33 cellular contexts compared by ENCODE assay signal in the genomic region with DNA sequence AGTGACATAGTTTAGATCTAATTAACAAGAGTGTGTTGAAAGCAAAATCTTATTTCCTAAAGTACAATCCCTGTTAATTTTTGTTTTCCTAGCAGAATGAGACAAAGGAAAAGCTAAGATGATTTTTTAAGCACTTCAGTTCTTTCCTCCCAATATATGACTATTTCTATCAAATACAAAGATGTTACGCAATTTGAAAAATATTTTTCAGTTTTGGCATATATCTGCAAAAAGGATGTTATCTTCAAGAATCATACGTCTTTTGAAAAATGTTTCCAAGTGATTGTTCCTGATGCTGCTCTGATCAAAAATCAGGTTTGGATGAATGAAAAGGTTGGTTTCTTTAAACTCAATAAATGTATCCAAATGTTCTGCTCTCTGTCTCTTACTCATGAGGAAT.
DNase-seq lines count a peak whose midpoint lies in the region; ATAC-seq, FAIRE-seq and TF ChIP-seq lines count a peak whose summit lies in the region.
"Had no signal": no experiment of that assay in that cellular context is flagged by ENCODE, and none has a peak within 500 bp of the region (broad histone marks: within the 10 kb centered on the region; RNA-seq: fewer than 3 reads in every experiment).

No MANE protein-coding gene starts in this region.

- dilution Hi-C loops in IMR-90 (cut with HindIII; ENCODE audit: low sequenced_read_pairs, unreplicated experiment): no loop called here

- CTCF ChIA-PET in HepG2 (lab: Yijun Ruan, JAX; ENCODE audit: low intra/inter-chr PET ratio, low total read pairs) (no interaction called here), IMR-90 (lab: Yijun Ruan, JAX) (no interaction called here), H1 (lab: Charles Lee; ENCODE audit: partially characterized antibody) (interaction anchor here (1.0 kb wide), 2 partner anchors 11 to 177 kb away, joined by 3 read pairs; no protein-coding TSS in a partner anchor)

- H3K27ac ChIP-seq in HepG2 (ENCODE audit: extremely low read length, insufficient read depth, low read length): no peak overlapping the region
- H3K27ac ChIP-seq in right lobe of liver: no peak overlapping the region
- H3K27ac ChIP-seq in IMR-90 (ENCODE audit: insufficient read depth, low read length): no peak overlapping the region
- no peak overlapping the region for H3K27ac ChIP-seq in H1 (ENCODE audit: low read depth, low read length)
- no peak overlapping the region for H3K27ac ChIP-seq in left lung
- H3K27ac ChIP-seq: 22Rv1; A549; BLaER1; BLaER1 treated with 17β-estradiol and CSF1 and Interleukin-3, amounts not matched to agents 10 nM and 100 nM; C4-2B had no signal

- H3K9me3 ChIP-seq in HepG2 (ENCODE audit: low read length) (peaks cover 93% of the 10 kb centered on the region), right lobe of liver (no peaks in the 10 kb centered on the region), IMR-90 (ENCODE audit: control insufficient read depth, insufficient read depth, low read length) (0 out of 2 replicates have a peak, but pooled peaks cover 2% of the 10 kb centered on the region), H1 (ENCODE audit: insufficient read depth in 2 of 2, low read depth in 1 of 2, low read length in 1 of 2) (no peaks in the 10 kb centered on the region), left lung (no peaks in the 10 kb centered on the region)
- H3K9me3 ChIP-seq: A549; BE2C; BLaER1; BLaER1 treated with 17β-estradiol and CSF1 and Interleukin-3, amounts not matched to agents 10 nM and 100 nM; Caco-2 had no signal

- TF ChIP-seq POLR2A in HepG2 (IDR thresholded peaks at IDR 0.05; ENCODE audit: insufficient read depth in 1 of 2, low read depth in 2 of 2, low read length in 2 of 2): no peak
- TF ChIP-seq POLR2A in right lobe of liver (IDR thresholded peaks at IDR 0.05): no peak
- TF ChIP-seq POLR2A in IMR-90 (IDR thresholded peaks at IDR 0.05; ENCODE audit: low read depth, low read length): no peak
- TF ChIP-seq POLR2A in H1 (IDR thresholded peaks at IDR 0.05; ENCODE audit: control extremely low read depth in 1 of 2, low read depth in 2 of 2, low read length in 2 of 2): no peak

- H2BK20ac ChIP-seq in IMR-90 (ENCODE audit: low read depth, low read length) (no peak overlapping the region), H1 (ENCODE audit: low read length) (no peak overlapping the region)

- H3K9me1 ChIP-seq in IMR-90 (ENCODE audit: insufficient read depth, low read length): no peaks in the 10 kb centered on the region

- no peak overlapping the region for H2AK9ac ChIP-seq in IMR-90 (replicated peaks; ENCODE audit: low read depth, low read length, poor library complexity)

- H3K4me1 ChIP-seq in HepG2 (ENCODE audit: insufficient read depth, low read length): no peaks in the 10 kb centered on the region
- no peaks in the 10 kb centered on the region for H3K4me1 ChIP-seq in right lobe of liver
- H3K4me1 ChIP-seq in IMR-90 (ENCODE audit: control insufficient read depth, insufficient read depth, low read length): no peaks in the 10 kb centered on the region
- H3K4me1 ChIP-seq in H1 (replicated peaks in 1 of 4; ENCODE audit: control insufficient read depth in 3 of 4, insufficient read depth in 4 of 4, low read length in 3 of 4): no peaks in the 10 kb centered on the region
- H3K4me1 ChIP-seq in left lung: no peaks in the 10 kb centered on the region
- H3K4me1 ChIP-seq: BE2C; BLaER1; BLaER1 treated with 17β-estradiol and CSF1 and Interleukin-3, amounts not matched to agents 10 nM and 100 nM; Caco-2 had no signal

- H3K4me3 ChIP-seq in HepG2 (replicated peaks in 1 of 3; ENCODE audit: insufficient read depth in 1 of 3, low read depth in 2 of 3, low read length in 3 of 3) (no peak overlapping the region), right lobe of liver (no peak overlapping the region), IMR-90 (ENCODE audit: insufficient read depth, low read depth, low read length) (no peak overlapping the region), H1 (ENCODE audit: extremely low read depth in 1 of 4, insufficient read depth in 2 of 4, low read depth in 3 of 4, low read length in 4 of 4) (no peak overlapping the region), left lung (no peak overlapping the region)
- H3K4me3 ChIP-seq: A549; BLaER1; BLaER1 treated with 17β-estradiol and CSF1 and Interleukin-3, amounts not matched to agents 10 nM and 100 nM had no signal

- no peaks in the 10 kb centered on the region for H3K23me2 ChIP-seq in H1 (ENCODE audit: low read depth, low read length)

- no peak overlapping the region for H4K5ac ChIP-seq in IMR-90 (ENCODE audit: low read depth, low read length)
- no peak overlapping the region for H4K5ac ChIP-seq in H1 (ENCODE audit: insufficient read length, low read depth, low read length)

- H3K9ac ChIP-seq in HepG2 (ENCODE audit: insufficient read depth, low read depth, low read length) (no peak overlapping the region), IMR-90 (ENCODE audit: low read depth, low read length) (no peak overlapping the region), H1 (replicated peaks in 1 of 4; ENCODE audit: extremely low read depth in 1 of 4, low read depth in 3 of 4, low read length in 3 of 4) (no peak overlapping the region)
- H3K9ac ChIP-seq: BLaER1; BLaER1 treated with 17β-estradiol and CSF1 and Interleukin-3, amounts not matched to agents 10 nM and 100 nM had no signal

- no peak overlapping the region for H3K4me2 ChIP-seq in HepG2 (ENCODE audit: low read depth, low read length)
- no peak overlapping the region for H3K4me2 ChIP-seq in IMR-90 (ENCODE audit: low read depth, low read length)
- H3K4me2 ChIP-seq in H1 (ENCODE audit: insufficient read depth in 1 of 2, low read depth in 2 of 2, low read length in 2 of 2): no peak overlapping the region
- H3K4me2 ChIP-seq: A549; BLaER1; BLaER1 treated with 17β-estradiol and CSF1 and Interleukin-3, amounts not matched to agents 10 nM and 100 nM had no signal

- in situ Hi-C loops in HepG2 (cut with HindIII; ENCODE audit: extremely low pct_ligation_motif_present, low pct_unique_long_range_greater_than_20kb) (no loop called here), IMR-90 (cut with MboI; ENCODE audit: low sequenced_read_pairs) (no loop called here)

- no peak overlapping the region for H4K8ac ChIP-seq in IMR-90 (ENCODE audit: low read depth in 2 of 2, low read length in 2 of 2)
- no peak overlapping the region for H4K8ac ChIP-seq in H1 (ENCODE audit: extremely low read depth, insufficient read depth, low read length)

- H3K4ac ChIP-seq in IMR-90 (ENCODE audit: low read depth, low read length) (no peak overlapping the region), H1 (replicated peaks; ENCODE audit: insufficient read length, low read depth, low read length) (no peak overlapping the region)

- no peak for TF ChIP-seq CTCF in HepG2 (CRISPR knock-in tag; IDR thresholded peaks at IDR 0.05)
- TF ChIP-seq CTCF in right lobe of liver (IDR thresholded peaks at IDR 0.05): no peak
- TF ChIP-seq CTCF in IMR-90 (conservative IDR thresholded peaks at IDR 0.05; ENCODE audit: low read depth, low read length): no peak
- TF ChIP-seq CTCF in H1 (IDR thresholded peaks at IDR 0.05; ENCODE audit: control extremely low read depth in 1 of 3, insufficient read depth in 1 of 3, low read depth in 1 of 3, low read length in 3 of 3): no peak
- TF ChIP-seq CTCF in left lung (IDR thresholded peaks at IDR 0.05): no peak

- FAIRE-seq in HepG2 (lab: Jason Lieb, UNC): no peak
- FAIRE-seq in H1 (lab: Jason Lieb, UNC): no peak
- FAIRE-seq: A204.1, A549, D721Med had no signal

- WGBS in HepG2 (ENCODE audit: low lambda C conversion rate): 1% methylated on average over 2 of the region's 2 CpGs
- 59% methylated on average over 2 of the region's 2 CpGs for WGBS in right lobe of liver (ENCODE audit: insufficient coverage, low coverage, low lambda C conversion rate, missing lambda C conversion rate)
- WGBS in IMR-90 (ENCODE audit: extremely low coverage in 2 of 2, insufficient read length in 1 of 2), 2 experiments: no CpG with 5 or more reads among the region's 2 CpGs
- WGBS in H1 (ENCODE audit: extremely low coverage in 1 of 2, insufficient coverage in 1 of 2, insufficient read length in 1 of 2, insufficient replicate concordance in 2 of 2, low coverage in 1 of 2, low lambda C conversion rate in 2 of 2, missing lambda C conversion rate in 1 of 2), 2 experiments: 93% methylated on average over 2 of the region's 2 CpGs; no CpG with 5 or more reads in 1 of the 2 experiments

- H2BK5ac ChIP-seq in IMR-90 (ENCODE audit: low read depth, low read length, poor library complexity, severe bottlenecking) (no peak overlapping the region), H1 (ENCODE audit: low read depth, low read length) (no peak overlapping the region)

- H2AK5ac ChIP-seq in IMR-90 (ENCODE audit: low read depth, low read length) (no peak overlapping the region), H1 (ENCODE audit: low read depth, low read length) (no peak overlapping the region)

- no peak overlapping the region for H2BK15ac ChIP-seq in IMR-90 (ENCODE audit: low read depth, low read length)
- no peak overlapping the region for H2BK15ac ChIP-seq in H1 (ENCODE audit: low read length)

- no peak overlapping the region for H4K91ac ChIP-seq in IMR-90 (ENCODE audit: insufficient read depth, low read depth, low read length)
- H4K91ac ChIP-seq in H1 (replicated peaks; ENCODE audit: insufficient read length, low read length): no peak overlapping the region

- TF ChIP-seq RAD21 in HepG2 (CRISPR knock-in tag; IDR thresholded peaks at IDR 0.05) (no peak), IMR-90 (IDR thresholded peaks at IDR 0.05; ENCODE audit: low read length) (no peak), H1 (IDR thresholded peaks at IDR 0.05 in 1 of 2, conservative IDR thresholded peaks at IDR 0.05 in 1 of 2; ENCODE audit: low read depth in 2 of 2, low read length in 2 of 2) (no peak)

- POLR2A ChIA-PET in HepG2 (lab: Yijun Ruan, JAX): no interaction called here
- POLR2A ChIA-PET in IMR-90 (lab: Charles Lee; ENCODE audit: unreplicated experiment): no interaction called here
- POLR2A ChIA-PET in H1 (lab: Charles Lee; ENCODE audit: partially characterized antibody): no interaction called here

- H4K20me1 ChIP-seq in HepG2 (ENCODE audit: insufficient read depth, low read length) (no peaks in the 10 kb centered on the region), IMR-90 (ENCODE audit: insufficient read depth, low read length) (no peaks in the 10 kb centered on the region), H1 (replicated peaks in 1 of 2; ENCODE audit: control insufficient read depth in 1 of 2, insufficient read depth in 2 of 2, low read length in 2 of 2) (no peaks in the 10 kb centered on the region)
- H4K20me1 ChIP-seq: BLaER1; BLaER1 treated with 17β-estradiol and CSF1 and Interleukin-3, amounts not matched to agents 10 nM and 100 nM had no signal

- H3K79me2 ChIP-seq in HepG2 (ENCODE audit: insufficient read depth, low read length) (no peaks in the 10 kb centered on the region), H1 (ENCODE audit: control insufficient read depth in 1 of 2, insufficient read depth in 2 of 2, low read length in 2 of 2) (no peaks in the 10 kb centered on the region)

- H3K18ac ChIP-seq in IMR-90 (ENCODE audit: low read depth, low read length) (no peak overlapping the region), H1 (ENCODE audit: extremely low read depth, low read length) (no peak overlapping the region)

- no peak overlapping the region for H2AFZ ChIP-seq in HepG2 (ENCODE audit: low read length)
- H2AFZ ChIP-seq in IMR-90 (replicated peaks; ENCODE audit: low read length, poor library complexity): no peak overlapping the region
- no peak overlapping the region for H2AFZ ChIP-seq in H1 (ENCODE audit: low read length)

- no peak overlapping the region for H3K14ac ChIP-seq in IMR-90 (replicated peaks; ENCODE audit: low read depth, low read length)
- no peak overlapping the region for H3K14ac ChIP-seq in H1 (ENCODE audit: insufficient read length)

- TF ChIP-seq EP300 in HepG2 (IDR thresholded peaks at IDR 0.05; ENCODE audit: low read depth in 2 of 2, low read length in 2 of 2): no peak
- TF ChIP-seq EP300 in HepG2 (CRISPR knock-in tag; IDR thresholded peaks at IDR 0.05; ENCODE audit: borderline replicate concordance): no peak
- TF ChIP-seq EP300 in H1 (IDR thresholded peaks at IDR 0.05; ENCODE audit: borderline replicate concordance in 1 of 2, low read depth in 2 of 2, low read length in 2 of 2): no peak

- H3K27me3 ChIP-seq in HepG2 (ENCODE audit: control insufficient read depth in 1 of 2, insufficient read depth in 2 of 2, low read length in 2 of 2) (no peaks in the 10 kb centered on the region), right lobe of liver (no peaks in the 10 kb centered on the region), IMR-90 (ENCODE audit: control insufficient read depth, insufficient read depth, low read length) (no peaks in the 10 kb centered on the region), H1 (replicated peaks in 1 of 4; ENCODE audit: control insufficient read depth in 3 of 4, extremely low read depth in 1 of 4, insufficient read depth in 3 of 4, low read length in 3 of 4) (peaks cover 0 to 1% (median 0%) of the 10 kb centered on the region in 4 experiments; a peak in 1 of 7 replicates), left lung (no peaks in the 10 kb centered on the region)
- H3K27me3 ChIP-seq: BE2C; BLaER1; BLaER1 treated with 17β-estradiol and CSF1 and Interleukin-3, amounts not matched to agents 10 nM and 100 nM had no signal

- DNase-seq in HepG2 (ENCODE audit: low spot score): no peak
- DNase-seq in right lobe of liver: no peak
- DNase-seq in IMR-90: no peak
- DNase-seq in H1 (ENCODE audit: low read depth in 1 of 2, low spot score in 2 of 2): no peak
- DNase-seq in left lung: no peak
- no peak for DNase-seq in cerebellar nuclear complex (lab: John Stamatoyannopoulos, UW)
- DNase-seq: 8988T; ACHN; AML-193; BE2C; C1 segment of cervical spinal cord; Caco-2; Calu3; CD4-positive, alpha-beta memory T cell; CD4-positive, alpha-beta T cell; CD4-positive, CD25-positive, alpha-beta regulatory T cell; CD8-positive, alpha-beta memory T cell; CD8-positive, alpha-beta T cell; COR-L47; DMS 273 treated with DMSO at 0.1 percent for 48 hours; DMS153; DMS53; DMS79; DMS79 treated with DMSO at 0.1 percent for 48 hours; DND-41; EL had no signal

- H3K36me3 ChIP-seq in HepG2 (replicated peaks in 1 of 2; ENCODE audit: control insufficient read depth in 1 of 2, insufficient read depth in 2 of 2, low read length in 2 of 2): no peaks in the 10 kb centered on the region
- H3K36me3 ChIP-seq in right lobe of liver: no peaks in the 10 kb centered on the region
- H3K36me3 ChIP-seq in IMR-90 (ENCODE audit: control insufficient read depth, insufficient read depth, low read length): no peaks in the 10 kb centered on the region
- no peaks in the 10 kb centered on the region for H3K36me3 ChIP-seq in H1 (ENCODE audit: control insufficient read depth in 2 of 4, insufficient read depth in 4 of 4, low read length in 3 of 4)
- H3K36me3 ChIP-seq in left lung: no peaks in the 10 kb centered on the region
- H3K36me3 ChIP-seq: BE2C; BLaER1; BLaER1 treated with 17β-estradiol and CSF1 and Interleukin-3, amounts not matched to agents 10 nM and 100 nM had no signal

- ATAC-seq in HepG2 (no peak), right lobe of liver (no peak), IMR-90 (ENCODE audit: low read depth) (no peak), left lung (no peak)
- ATAC-seq: A549; CD8-positive, alpha-beta T cell had no signal

- no peak overlapping the region for H2BK12ac ChIP-seq in H1 (ENCODE audit: low read depth, low read length)

- intact Hi-C loops in HepG2 (cut with micrococcal nuclease; ENCODE audit: unreplicated experiment): no loop called here
- intact Hi-C loops in right lobe of liver (cut with DNase I): no loop called here
- intact Hi-C loops in IMR-90 (cut with micrococcal nuclease): loop anchor here (10.0 kb wide), 1 partner anchor 861 kb away; no protein-coding TSS in a partner anchor
- intact Hi-C loops in left lung (cut with DNase I): no loop called here

- no peak overlapping the region for H3K56ac ChIP-seq in IMR-90 (ENCODE audit: extremely low read depth, insufficient read depth, low read length)
- H3K56ac ChIP-seq in H1 (replicated peaks; ENCODE audit: insufficient read length, low read depth, low read length): no peak overlapping the region

- H2BK120ac ChIP-seq in IMR-90 (ENCODE audit: low read depth, low read length): no peak overlapping the region
- H2BK120ac ChIP-seq in H1 (replicated peaks; ENCODE audit: low read depth, low read length): no peak overlapping the region

- H3K23ac ChIP-seq in IMR-90 (ENCODE audit: low read depth, low read length) (no peak overlapping the region), H1 (ENCODE audit: insufficient read length) (no peak overlapping the region)

- no peaks in the 10 kb centered on the region for H3K79me1 ChIP-seq in IMR-90 (ENCODE audit: low read depth in 1 of 2, low read length in 2 of 2)
- no peaks in the 10 kb centered on the region for H3K79me1 ChIP-seq in H1 (ENCODE audit: low read depth, low read length)

- no TSS peak for BruUV-seq in HepG2 (replicated peaks; lab: Mats Ljungman, UMichigan)
- no TSS peak for BruUV-seq in IMR-90 (replicated peaks; lab: Mats Ljungman, UMichigan)
